In the genomic region with DNA sequence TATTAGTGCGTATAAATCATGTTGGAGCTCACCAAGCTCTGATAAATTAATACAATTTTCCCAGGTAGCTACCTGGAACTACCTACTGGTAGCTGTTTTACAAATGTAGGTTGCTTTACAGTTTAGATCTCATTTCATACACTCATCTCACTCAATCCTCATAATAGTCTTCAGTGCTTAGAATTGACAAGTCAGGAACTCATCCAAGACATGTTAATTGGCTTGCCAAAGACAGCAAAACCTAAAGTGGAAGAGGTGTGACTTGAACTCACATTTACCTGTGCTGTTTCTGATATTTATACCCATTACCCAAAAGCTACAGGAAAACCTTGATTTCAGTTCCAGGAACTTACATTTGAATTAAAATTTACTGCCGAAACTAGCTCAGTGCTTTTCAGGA, we compare ENCODE assay signal across 8 cellular contexts.
"Had no signal": no experiment of that assay in that cellular context is flagged by ENCODE, and none has a peak within 500 bp of the region (broad histone marks: within the 10 kb centered on the region; RNA-seq: fewer than 3 reads in every experiment).

No MANE protein-coding gene starts in this region.

- DNase-seq: GDM1, GF-D8 had no signal

- FAIRE-seq: G401.6, GM12878, GM12891, GM12892, GM18507, GM19239 had no signal

- H3K4me3 ChIP-seq: GM12878 had no signal
